Comparison of ENCODE assay signal across 13 cellular contexts in the genomic region with DNA sequence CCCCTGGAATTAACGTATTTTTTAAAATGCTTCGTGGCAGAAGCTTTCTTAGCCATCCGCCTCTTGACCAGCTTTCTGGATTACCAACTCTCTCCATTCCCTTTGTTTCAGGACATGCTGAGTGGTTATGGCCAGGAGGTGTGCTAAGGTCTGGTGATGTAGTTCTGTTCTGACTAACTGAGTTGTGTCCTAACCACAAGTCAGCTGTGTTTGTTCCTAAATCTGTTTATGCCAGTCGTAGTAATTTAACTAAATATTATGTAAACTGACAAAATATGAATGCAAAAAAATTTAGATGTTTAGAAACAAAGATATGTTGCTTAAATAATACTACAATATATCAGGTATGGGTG.
DNase-seq lines count a peak whose midpoint lies in the region; ATAC-seq and TF ChIP-seq lines count a peak whose summit lies in the region.
"Had no signal": no experiment of that assay in that cellular context is flagged by ENCODE, and none has a peak within 500 bp of the region (broad histone marks: within the 10 kb centered on the region; RNA-seq: fewer than 3 reads in every experiment).

No MANE protein-coding gene starts in this region.

- H3K36me3 ChIP-seq in psoas muscle (ENCODE audit: insufficient read depth in 1 of 2, low read depth in 1 of 2), result peaks cover 0 to 3% of the 10 kb centered on the region in 2 donors
- H3K36me3 ChIP-seq in brain microvascular endothelial cell (replicated peaks), result no peaks in the 10 kb centered on the region
- H3K36me3 ChIP-seq: right atrium auricular region had no signal

- H3K27ac ChIP-seq in psoas muscle (no peak overlapping the region), brain microvascular endothelial cell (no peak overlapping the region)
- H3K27ac ChIP-seq: epithelial cell of prostate, testis had no signal

- in situ Hi-C loops in brain microvascular endothelial cell (cut with HindIII; ENCODE audit: low pct_ligation_motif_present, low sequenced_read_pairs), result no loop called here

- DNase-seq in GM12865 (ENCODE audit: low read depth) (peak; percentile 39), left lobe of liver (ENCODE audit: low spot score) (no peak), psoas muscle (no peak), DMS 273 treated with DMSO at 0.1 percent for 48 hours (lab: John Stamatoyannopoulos, UW) (no peak), brain microvascular endothelial cell (no peak)
- no peak for DNase-seq in stimulated activated CD4-positive, alpha-beta T cell treated with anti-CD3 and anti-CD28 coated beads, Interleukin-4, amount 100 ng/mL, for 24 hours
- DNase-seq: activated T-cell treated with anti-CD3 and anti-CD28 coated beads, Interleukin-2, amount 50 U/mL, for 1 hour; GDM1; testis had no signal

- H3K4me3 ChIP-seq in GM12865 (ENCODE audit: low read depth, low read length) (no peak overlapping the region), psoas muscle (no peak overlapping the region), brain microvascular endothelial cell (ENCODE audit: low read depth, low read length) (no peak overlapping the region)
- H3K4me3 ChIP-seq: right atrium auricular region, testis had no signal

- intact Hi-C loops in psoas muscle (cut with DNase I), result no loop called here

- H3K9me3 ChIP-seq in psoas muscle, result no peaks in the 10 kb centered on the region
- H3K9me3 ChIP-seq: right atrium auricular region, testis had no signal

- no peak for TF ChIP-seq CTCF in GM12865 (IDR thresholded peaks at IDR 0.05; ENCODE audit: insufficient read depth, low read depth, low read length, missing control alignments)
- no peak for TF ChIP-seq CTCF in psoas muscle (IDR thresholded peaks at IDR 0.05)
- no peak for TF ChIP-seq CTCF in brain microvascular endothelial cell (IDR thresholded peaks at IDR 0.05; ENCODE audit: low read depth, low read length, missing control alignments)

- peaks cover 12% of the 10 kb centered on the region for H3K4me1 ChIP-seq in psoas muscle
- H3K4me1 ChIP-seq: testis had no signal

- H3K27me3 ChIP-seq in psoas muscle (ENCODE audit: insufficient read depth in 3 of 3, low read length in 2 of 3) (no peaks in the 10 kb centered on the region), brain microvascular endothelial cell (replicated peaks) (no peaks in the 10 kb centered on the region)
- H3K27me3 ChIP-seq: right atrium auricular region, testis had no signal

- peak; percentile 49 for ATAC-seq in GM21576 (IDR thresholded peaks at IDR 0.05; ENCODE audit: unreplicated experiment)
- peak; percentile 79 for ATAC-seq in HG03460 (IDR thresholded peaks at IDR 0.05; ENCODE audit: unreplicated experiment)
- ATAC-seq in left lobe of liver, result peak; percentile 29
- no peak for ATAC-seq in psoas muscle

- 81 to 93% (median 85%) methylated on average over 4 of the region's 4 CpGs for WGBS in psoas muscle, 3 donors

Comparison
In these comparisons a context has a peak if more than half of its experiments do, and no peak if none do; other contexts are left out.
1. ATAC-seq: peak in GM21576 (single experiment), HG03460 (single experiment) and left lobe of liver (single experiment); none in psoas muscle (0 of 4).